8 cellular contexts compared by ENCODE assay signal in genomic region chr3:107271787-107272387, GRCh38.
DNase-seq lines count a peak whose midpoint lies in the region; ATAC-seq and TF ChIP-seq lines count a peak whose summit lies in the region.

No MANE protein-coding gene starts in this region.

- H3K27ac ChIP-seq in VCaP (no peak overlapping the region), heart left ventricle (no peak overlapping the region)

- H3K4me3 ChIP-seq in GM12864 (ENCODE audit: low read depth, low read length) (no peak overlapping the region), heart left ventricle (no peak overlapping the region), skeletal muscle cell (ENCODE audit: low read depth, low read length) (no peak overlapping the region)

- H3K36me3 ChIP-seq in heart left ventricle, result no peaks in the 10 kb centered on the region

- H3K4me1 ChIP-seq in heart left ventricle, result peaks cover 0 to 3% (median 0%) of the 10 kb centered on the region in 12 donors

- no peak for TF ChIP-seq POLR2A in heart left ventricle (IDR thresholded peaks at IDR 0.05)

- no peak for DNase-seq in GM12864 (ENCODE audit: low read depth)
- DNase-seq in NCI-H1436 treated with DMSO at 0.1 percent for 48 hours (lab: John Stamatoyannopoulos, UW), result peak; percentile 25
- no peak for DNase-seq in heart left ventricle
- DNase-seq in skeletal muscle cell (ENCODE audit: low read depth), result peak; percentile 26
- no peak for DNase-seq in activated T-cell treated with anti-CD3 and anti-CD28 coated beads, Interleukin-2, amount 50 U/mL, for 1 hour
- DNase-seq in stimulated activated CD4-positive, alpha-beta T cell treated with anti-CD3 and anti-CD28 coated beads, Interleukin-15, amount 100 ng/mL, for 24 hours, result no peak

- ATAC-seq in HG02588 (IDR thresholded peaks at IDR 0.05; ENCODE audit: unreplicated experiment) (peak; percentile 63), heart left ventricle (peak in 3 of 4 donors; percentile 42 to 73 (median 53))

- peak; percentile 52 for TF ChIP-seq CTCF in GM12864 (IDR thresholded peaks at IDR 0.05; ENCODE audit: low read depth, low read length, missing control alignments)
- peak; percentile 84 for TF ChIP-seq CTCF in VCaP (conservative IDR thresholded peaks at IDR 0.05)
- TF ChIP-seq CTCF in heart left ventricle (IDR thresholded peaks at IDR 0.05), result peak; percentile 50 to 76 (median 62)

- intact Hi-C loops in heart left ventricle (cut with DNase I), result loop anchor here (2.0 to 10.0 kb wide), 10 partner anchors 35 to 273 kb away; partner anchors contain the start of gene BBX (in 3 of the 10)

- H3K9me3 ChIP-seq in heart left ventricle, result no peaks in the 10 kb centered on the region

- 10 to 21% (median 12%) methylated on average over 3 of the region's 3 CpGs for WGBS in heart left ventricle, 4 donors

- no peaks in the 10 kb centered on the region for H3K27me3 ChIP-seq in heart left ventricle

Comparison
In these comparisons a context has a peak if more than half of its experiments do, and no peak if none do; other contexts are left out.
1. DNase-seq: peak in NCI-H1436 treated with DMSO at 0.1 percent for 48 hours (single experiment) and skeletal muscle cell (single experiment); none in GM12864 (single experiment), heart left ventricle (0 of 5), activated T-cell treated with anti-CD3 and anti-CD28 coated beads, Interleukin-2, amount 50 U/mL, for 1 hour (single experiment) and stimulated activated CD4-positive, alpha-beta T cell treated with anti-CD3 and anti-CD28 coated beads, Interleukin-15, amount 100 ng/mL, for 24 hours (single experiment).
2. Peak in every context shown above with its lines, with median percentiles within 50 percentile points of each other: CTCF ChIP-seq.